ENCODE assay signal across 10 cellular contexts in the genomic region with DNA sequence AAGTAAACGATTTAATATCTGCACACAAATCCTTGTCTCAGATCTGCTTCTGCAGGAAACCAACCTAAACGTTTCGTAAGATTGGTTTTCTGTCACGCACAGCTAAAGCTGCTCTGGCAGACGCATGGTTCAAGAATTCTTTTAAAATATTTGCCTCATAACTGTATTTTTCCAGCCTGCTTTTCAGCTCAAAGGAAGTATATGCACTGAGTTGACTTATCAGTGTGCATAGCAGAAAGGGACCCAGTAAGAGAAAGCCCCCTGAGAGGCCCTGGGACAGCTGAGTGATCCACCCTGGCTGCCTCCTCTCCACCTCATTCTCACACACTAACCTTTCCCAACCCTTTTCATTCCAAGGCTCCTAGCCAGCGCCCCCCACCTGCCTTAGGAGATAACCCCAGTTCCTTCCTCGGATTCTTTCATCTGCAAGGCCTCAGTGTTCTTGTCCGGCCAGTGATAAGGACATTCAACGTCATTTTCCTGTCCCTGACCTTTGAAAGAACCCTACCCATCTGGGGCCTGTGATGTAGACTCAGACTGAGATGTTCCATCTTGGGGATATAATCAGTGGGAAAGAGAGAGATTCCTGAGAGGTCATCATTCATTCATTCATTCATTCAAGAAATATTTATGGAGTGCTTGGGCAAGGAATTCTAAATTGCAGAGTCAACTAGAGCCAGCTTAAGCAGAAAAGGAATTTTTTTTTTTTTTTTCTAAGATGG. TPM values are rescaled to one million over a fixed set of nuclear protein-coding genes. Genes with fewer than 3 reads are reported as not detected.
DNase-seq lines count a peak whose midpoint lies in the region; ATAC-seq, FAIRE-seq and TF ChIP-seq lines count a peak whose summit lies in the region.
"Had no signal": no experiment of that assay in that cellular context is flagged by ENCODE, and none has a peak within 500 bp of the region (broad histone marks: within the 10 kb centered on the region; RNA-seq: fewer than 3 reads in every experiment).

No MANE protein-coding gene starts in this region.

- no peak for FAIRE-seq in pancreas (lab: Jason Lieb, UNC)
- FAIRE-seq: A204.1 had no signal

- peak overlapping the region; percentile 66 to 96 (median 83) for H3K27ac ChIP-seq in adrenal gland
- H3K27ac ChIP-seq in aorta (ENCODE audit: low read depth in 1 of 2, low read length in 2 of 2): no peak overlapping the region
- H3K27ac ChIP-seq in tibial nerve: peak overlapping the region in 1 of 4 donors; percentile 11
- H3K27ac ChIP-seq in pancreas: no peak overlapping the region
- H3K27ac ChIP-seq: SJSA1 had no signal

- TF ChIP-seq CTCF in adrenal gland (IDR thresholded peaks at IDR 0.05) (no peak), tibial nerve (IDR thresholded peaks at IDR 0.05) (no peak), pancreas (IDR thresholded peaks at IDR 0.05) (no peak)

- TF ChIP-seq EP300 in tibial nerve (IDR thresholded peaks at IDR 0.05): peak in 1 of 2 donors; percentile 63

- H3K4me3 ChIP-seq in adrenal gland: no peak overlapping the region
- H3K4me3 ChIP-seq in aorta (ENCODE audit: low read length in 2 of 2): no peak overlapping the region
- H3K4me3 ChIP-seq in tibial nerve: no peak overlapping the region
- H3K4me3 ChIP-seq in pancreas: no peak overlapping the region
- H3K4me3 ChIP-seq: SJSA1 had no signal

- no peaks in the 10 kb centered on the region for H3K36me3 ChIP-seq in adrenal gland (replicated peaks in 1 of 2)
- no peaks in the 10 kb centered on the region for H3K36me3 ChIP-seq in aorta (ENCODE audit: control insufficient read depth in 1 of 2, insufficient read depth in 2 of 2, low read length in 1 of 2)
- no peaks in the 10 kb centered on the region for H3K36me3 ChIP-seq in tibial nerve
- H3K36me3 ChIP-seq in pancreas: no peaks in the 10 kb centered on the region
- H3K36me3 ChIP-seq: SJSA1 had no signal

- H3K27me3 Mint-ChIP-seq in activated naive CD8-positive, alpha-beta T cell treated with anti-CD3 and anti-CD28 coated beads, Interleukin-2, amount 50 U/mL, for 24 hours: peaks cover 20% of the 10 kb centered on the region
- H3K27me3 Mint-ChIP-seq in activated naive CD8-positive, alpha-beta T cell treated with anti-CD3 and anti-CD28 coated beads for 36 hours: peaks cover 15% of the 10 kb centered on the region

- DNase-seq in activated naive CD8-positive, alpha-beta T cell treated with anti-CD3 and anti-CD28 coated beads, Interleukin-2, amount 50 U/mL, for 24 hours: no peak
- DNase-seq in activated naive CD8-positive, alpha-beta T cell treated with anti-CD3 and anti-CD28 coated beads for 36 hours: no peak
- DNase-seq in adrenal gland (peak; percentile 49 to 87 (median 80)), iPS-NIHi7 (ENCODE audit: extremely low spot score) (peak; percentile 50), aorta (no peak), tibial nerve (ENCODE audit: low spot score in 2 of 2) (no peak), pancreas (no peak)

- intact Hi-C loops in adrenal gland (cut with DNase I): no loop called here
- intact Hi-C loops in aorta (cut with DNase I): no loop called here
- intact Hi-C loops in pancreas (cut with DNase I): no loop called here

- 8 to 16% (median 15%) methylated on average over 9 of the region's 9 CpGs for WGBS in adrenal gland, 4 donors
- WGBS in aorta, 2 donors: 23 to 26% methylated on average over 9 of the region's 9 CpGs
- 48 to 51% methylated on average over 9 of the region's 9 CpGs for WGBS in tibial nerve, 2 donors
- WGBS in pancreas, 2 donors: 48% methylated on average over 9 of the region's 9 CpGs

- H3K9me3 Mint-ChIP-seq in activated naive CD8-positive, alpha-beta T cell treated with anti-CD3 and anti-CD28 coated beads, Interleukin-2, amount 50 U/mL, for 24 hours: no peaks in the 10 kb centered on the region
- no peaks in the 10 kb centered on the region for H3K9me3 Mint-ChIP-seq in activated naive CD8-positive, alpha-beta T cell treated with anti-CD3 and anti-CD28 coated beads for 36 hours

- no peaks in the 10 kb centered on the region for H3K36me3 Mint-ChIP-seq in activated naive CD8-positive, alpha-beta T cell treated with anti-CD3 and anti-CD28 coated beads, Interleukin-2, amount 50 U/mL, for 24 hours (ENCODE audit: low read depth)
- H3K36me3 Mint-ChIP-seq in activated naive CD8-positive, alpha-beta T cell treated with anti-CD3 and anti-CD28 coated beads for 36 hours: no peaks in the 10 kb centered on the region

- peak overlapping the region; percentile 7 for H3K27ac Mint-ChIP-seq in activated naive CD8-positive, alpha-beta T cell treated with anti-CD3 and anti-CD28 coated beads, Interleukin-2, amount 50 U/mL, for 24 hours
- no peak overlapping the region for H3K27ac Mint-ChIP-seq in activated naive CD8-positive, alpha-beta T cell treated with anti-CD3 and anti-CD28 coated beads for 36 hours

- H3K27me3 ChIP-seq in adrenal gland: no peaks in the 10 kb centered on the region
- no peaks in the 10 kb centered on the region for H3K27me3 ChIP-seq in aorta (ENCODE audit: control insufficient read depth in 1 of 2, insufficient read depth in 2 of 2, low read length in 1 of 2)
- H3K27me3 ChIP-seq in tibial nerve: no peaks in the 10 kb centered on the region
- H3K27me3 ChIP-seq in pancreas: no peaks in the 10 kb centered on the region
- H3K27me3 ChIP-seq: SJSA1 had no signal

- peaks cover 26% of the 10 kb centered on the region for H3K4me1 Mint-ChIP-seq in activated naive CD8-positive, alpha-beta T cell treated with anti-CD3 and anti-CD28 coated beads, Interleukin-2, amount 50 U/mL, for 24 hours
- H3K4me1 Mint-ChIP-seq in activated naive CD8-positive, alpha-beta T cell treated with anti-CD3 and anti-CD28 coated beads for 36 hours: peaks cover 12% of the 10 kb centered on the region

- H3K4me1 ChIP-seq in adrenal gland (replicated peaks in 1 of 2) (peaks cover 26 to 42% of the 10 kb centered on the region in 2 donors), aorta (ENCODE audit: control insufficient read depth in 1 of 2, insufficient read depth in 2 of 2, low read length in 2 of 2) (no peaks in the 10 kb centered on the region), tibial nerve (no peaks in the 10 kb centered on the region), pancreas (no peaks in the 10 kb centered on the region)
- H3K4me1 ChIP-seq: SJSA1 had no signal

- ATAC-seq in activated naive CD8-positive, alpha-beta T cell treated with anti-CD3 and anti-CD28 coated beads, Interleukin-2, amount 50 U/mL, for 24 hours: no peak
- ATAC-seq in aorta (ENCODE audit: low FRiP score) (peak; percentile 36), HG03196 (IDR thresholded peaks at IDR 0.05; ENCODE audit: unreplicated experiment) (no peak), pancreas (no peak)

- H3K4me3 Mint-ChIP-seq in activated naive CD8-positive, alpha-beta T cell treated with anti-CD3 and anti-CD28 coated beads, Interleukin-2, amount 50 U/mL, for 24 hours: no peak overlapping the region
- no peak overlapping the region for H3K4me3 Mint-ChIP-seq in activated naive CD8-positive, alpha-beta T cell treated with anti-CD3 and anti-CD28 coated beads for 36 hours

- TF ChIP-seq POLR2A in adrenal gland (IDR thresholded peaks at IDR 0.05) (no peak), tibial nerve (IDR thresholded peaks at IDR 0.05) (no peak)

- H3K9me3 ChIP-seq in adrenal gland (replicated peaks in 1 of 3) (no peaks in the 10 kb centered on the region), aorta (ENCODE audit: control insufficient read depth, low read length) (no peaks in the 10 kb centered on the region), tibial nerve (no peaks in the 10 kb centered on the region), pancreas (no peaks in the 10 kb centered on the region)
- H3K9me3 ChIP-seq: SJSA1 had no signal

RNA-seq across cellular contexts. Expression of a gene that starts 22.4 kb away (rescaled TPM):
- 10 to 100 TPM in 1 of 2 experiments, 1 to 10 TPM in 1; 9.9 to 10.9 TPM for total RNA-seq in activated naive CD8-positive, alpha-beta T cell treated with anti-CD3 and anti-CD28 coated beads for 36 hours
- 10 to 100 TPM; 12.4 to 23.3 (median 18.1) TPM for total RNA-seq in adrenal gland
- 10 to 100 TPM; 15.5 to 19.1 (median 17.0) TPM for polyA plus RNA-seq in adrenal gland
- 10 to 100 TPM; 12.5 to 14.6 TPM for total RNA-seq in aorta
- polyA plus RNA-seq in aorta: 10 to 100 TPM in 1 of 2 donors, 1 to 10 TPM in 1; 2.8 to 10.6 TPM
- total RNA-seq in tibial nerve: 10 to 100 TPM in 3 of 4 donors, 1 to 10 TPM in 1; 8.2 to 17.3 (median 12.1) TPM
- 1 to 10 TPM; 4.8 to 8.1 (median 5.9) TPM for total RNA-seq in pancreas
- polyA plus RNA-seq in pancreas: 1 to 10 TPM; 9.9 TPM

Comparison
In these comparisons a context has a peak if more than half of its experiments do, and no peak if none do; other contexts are left out.
1. DNase-seq: peak in adrenal gland (7 of 7) and iPS-NIHi7 (single experiment); none in activated naive CD8-positive, alpha-beta T cell treated with anti-CD3 and anti-CD28 coated beads, Interleukin-2, amount 50 U/mL, for 24 hours (single experiment), activated naive CD8-positive, alpha-beta T cell treated with anti-CD3 and anti-CD28 coated beads for 36 hours (single experiment), aorta (0 of 2), tibial nerve (0 of 2) and pancreas (0 of 6).
2. H3K27ac ChIP-seq: peak in adrenal gland (5 of 5); none in aorta (0 of 2) and pancreas (0 of 4).